In genomic region chr21:34810786-34811185, GRCh38 we compare ENCODE assay signal across 20 cellular contexts.
DNase-seq lines count a peak whose midpoint lies in the region; ATAC-seq and TF ChIP-seq lines count a peak whose summit lies in the region.
"Had no signal": no experiment of that assay in that cellular context is flagged by ENCODE, and none has a peak within 500 bp of the region (broad histone marks: within the 10 kb centered on the region; RNA-seq: fewer than 3 reads in every experiment).

No MANE protein-coding gene starts in this region.

- H3K27ac Mint-ChIP-seq in activated CD8-positive, alpha-beta T cell treated with anti-CD3 and anti-CD28 coated beads for 36 hours = no peak overlapping the region
- H3K27ac Mint-ChIP-seq in activated CD8-positive, alpha-beta T cell treated with anti-CD3 and anti-CD28 coated beads, Interleukin-2, amount 10 ng/mL, durations not matched to agents 7 days and 5 days = no peak overlapping the region
- H3K27ac Mint-ChIP-seq in T-helper 17 cell (peak overlapping the region; percentile 89), immature natural killer cell (peak overlapping the region in 4 of 6 donors; percentile 2 to 85 (median 78))

- no peak for TF ChIP-seq CTCF in activated CD8-positive, alpha-beta T cell treated with anti-CD3 and anti-CD28 coated beads for 36 hours (IDR thresholded peaks at IDR 0.05)
- no peak for TF ChIP-seq CTCF in vagina (IDR thresholded peaks at IDR 0.05)

- H3K4me3 Mint-ChIP-seq in activated CD8-positive, alpha-beta T cell treated with anti-CD3 and anti-CD28 coated beads for 36 hours = no peak overlapping the region
- H3K4me3 Mint-ChIP-seq in activated CD8-positive, alpha-beta T cell treated with anti-CD3 and anti-CD28 coated beads, Interleukin-2, amount 10 ng/mL, durations not matched to agents 7 days and 5 days = no peak overlapping the region
- H3K4me3 Mint-ChIP-seq in T-helper 17 cell = peak overlapping the region; percentile 31
- peak overlapping the region in 3 of 5 donors; percentile 70 to 72 (median 71) for H3K4me3 Mint-ChIP-seq in immature natural killer cell
- H3K4me3 Mint-ChIP-seq: activated naive CD4-positive, alpha-beta T cell treated with anti-CD3 and anti-CD28 coated beads, Interleukin-2, amount 50 U/mL, for 24 hours had no signal

- TF ChIP-seq POLR2A in vagina (IDR thresholded peaks at IDR 0.05) = no peak

- H3K4me1 Mint-ChIP-seq in activated CD8-positive, alpha-beta T cell treated with anti-CD3 and anti-CD28 coated beads for 36 hours (ENCODE audit: low read depth) = peaks cover 80% of the 10 kb centered on the region
- H3K4me1 Mint-ChIP-seq in activated CD8-positive, alpha-beta T cell treated with anti-CD3 and anti-CD28 coated beads, Interleukin-2, amount 10 ng/mL, durations not matched to agents 7 days and 5 days (ENCODE audit: low read depth) = peaks cover 53% of the 10 kb centered on the region
- H3K4me1 Mint-ChIP-seq in T-helper 17 cell (peaks cover 76% of the 10 kb centered on the region), immature natural killer cell (peaks cover 73 to 80% of the 10 kb centered on the region in 2 donors)

- intact Hi-C loops in activated CD8-positive, alpha-beta T cell treated with anti-CD3 and anti-CD28 coated beads for 36 hours (cut with micrococcal nuclease) = no loop called here
- intact Hi-C loops in vagina (cut with DNase I) = loop anchor here (5.0 kb wide), 1 partner anchor 1782 kb away; no protein-coding TSS in a partner anchor

- H3K36me3 Mint-ChIP-seq in activated CD8-positive, alpha-beta T cell treated with anti-CD3 and anti-CD28 coated beads for 36 hours (ENCODE audit: low read depth) = peaks cover 36% of the 10 kb centered on the region
- peaks cover 10% of the 10 kb centered on the region for H3K36me3 Mint-ChIP-seq in activated CD8-positive, alpha-beta T cell treated with anti-CD3 and anti-CD28 coated beads, Interleukin-2, amount 10 ng/mL, durations not matched to agents 7 days and 5 days (ENCODE audit: low read depth)
- H3K36me3 Mint-ChIP-seq in T-helper 17 cell (ENCODE audit: low read depth) = peaks cover 9% of the 10 kb centered on the region
- H3K36me3 Mint-ChIP-seq in immature natural killer cell = peaks cover 13 to 20% (median 13%) of the 10 kb centered on the region in 3 donors

- peaks cover 0 to 4% of the 10 kb centered on the region in 2 donors for H3K36me3 ChIP-seq in vagina
- H3K36me3 ChIP-seq: transverse colon had no signal

- no peaks in the 10 kb centered on the region for H3K9me3 ChIP-seq in T-helper 17 cell (ENCODE audit: control insufficient read depth, low read length, poor library complexity, severe bottlenecking)
- H3K9me3 ChIP-seq in vagina = no peaks in the 10 kb centered on the region
- H3K9me3 ChIP-seq: lower lobe of right lung, neutrophil, psoas muscle, transverse colon had no signal

- no peaks in the 10 kb centered on the region for H3K27me3 Mint-ChIP-seq in activated CD8-positive, alpha-beta T cell treated with anti-CD3 and anti-CD28 coated beads for 36 hours
- peaks cover 9% of the 10 kb centered on the region for H3K27me3 Mint-ChIP-seq in activated CD8-positive, alpha-beta T cell treated with anti-CD3 and anti-CD28 coated beads, Interleukin-2, amount 10 ng/mL, durations not matched to agents 7 days and 5 days (ENCODE audit: low read depth)
- no peaks in the 10 kb centered on the region for H3K27me3 Mint-ChIP-seq in T-helper 17 cell
- H3K27me3 Mint-ChIP-seq in immature natural killer cell (ENCODE audit: low read depth in 3 of 3) = peaks cover 0 to 22% (median 16%) of the 10 kb centered on the region in 3 donors
- H3K27me3 Mint-ChIP-seq: activated naive CD4-positive, alpha-beta T cell treated with anti-CD3 and anti-CD28 coated beads, Interleukin-2, amount 50 U/mL, for 24 hours had no signal

- peaks cover 71% of the 10 kb centered on the region for H3K4me1 ChIP-seq in vagina

- no peak overlapping the region for H3K4me3 ChIP-seq in vagina
- H3K4me3 ChIP-seq: lower lobe of right lung, psoas muscle, transverse colon had no signal

- no peaks in the 10 kb centered on the region for H3K27me3 ChIP-seq in vagina
- H3K27me3 ChIP-seq: neutrophil, transverse colon had no signal

- DNase-seq in activated CD8-positive, alpha-beta T cell treated with anti-CD3 and anti-CD28 coated beads for 36 hours = peak; percentile 19
- no peak for DNase-seq in activated CD8-positive, alpha-beta T cell treated with anti-CD3 and anti-CD28 coated beads, Interleukin-2, amount 10 ng/mL, durations not matched to agents 7 days and 5 days
- DNase-seq in T-helper 17 cell (no peak), immature natural killer cell (no peak), vagina (ENCODE audit: extremely low spot score in 2 of 2) (peak in 1 of 2 donors; percentile 82), NAMALWA (ENCODE audit: low spot score) (no peak), midbrain (lab: John Stamatoyannopoulos, UW) (no peak)
- DNase-seq in activated CD8-positive, alpha-beta memory T cell treated with anti-CD3 and anti-CD28 coated beads, Interleukin-2, amount 50 U/mL, for 48 hours = no peak
- DNase-seq: activated CD4-positive, CD25-positive, alpha-beta regulatory T cell treated with anti-CD3 and anti-CD28 coated beads, Interleukin-2, amount 50 U/mL, for 72 hours; aorta; caudate nucleus; KG1; kidney; lower lobe of right lung; NCI-H1694; NCI-H526 treated with DMSO at 0.1 percent for 48 hours; psoas muscle; transverse colon had no signal

- peak overlapping the region; percentile 87 for H3K27ac ChIP-seq in vagina
- H3K27ac ChIP-seq: lower lobe of right lung, neutrophil, psoas muscle had no signal

- POLR2A ChIA-PET in activated CD8-positive, alpha-beta T cell treated with anti-CD3 and anti-CD28 coated beads for 36 hours (lab: Charles Lee) = interaction anchor here (1.2 to 1.8 kb wide), 4 partner anchors 23 to 77 kb away, joined by 3 to 6 read pairs (median 4); no protein-coding TSS in a partner anchor
- POLR2A ChIA-PET in activated CD8-positive, alpha-beta T cell treated with anti-CD3 and anti-CD28 coated beads, Interleukin-2, amount 10 ng/mL, durations not matched to agents 7 days and 5 days (lab: Charles Lee) = no interaction called here

- no peak for ATAC-seq in activated CD8-positive, alpha-beta T cell treated with anti-CD3 and anti-CD28 coated beads for 36 hours
- ATAC-seq in activated CD8-positive, alpha-beta T cell treated with anti-CD3 and anti-CD28 coated beads, Interleukin-2, amount 10 ng/mL, durations not matched to agents 7 days and 5 days = no peak
- ATAC-seq in T-helper 17 cell = no peak
- ATAC-seq: lower lobe of right lung, psoas muscle had no signal

- CTCF ChIA-PET in activated CD8-positive, alpha-beta T cell treated with anti-CD3 and anti-CD28 coated beads for 36 hours (lab: Charles Lee) = no interaction called here
- CTCF ChIA-PET in activated CD8-positive, alpha-beta T cell treated with anti-CD3 and anti-CD28 coated beads, Interleukin-2, amount 10 ng/mL, durations not matched to agents 7 days and 5 days (lab: Charles Lee) = no interaction called here

- no peaks in the 10 kb centered on the region for H3K9me3 Mint-ChIP-seq in activated CD8-positive, alpha-beta T cell treated with anti-CD3 and anti-CD28 coated beads for 36 hours
- H3K9me3 Mint-ChIP-seq in activated CD8-positive, alpha-beta T cell treated with anti-CD3 and anti-CD28 coated beads, Interleukin-2, amount 10 ng/mL, durations not matched to agents 7 days and 5 days (ENCODE audit: insufficient read depth) = peaks cover 13% of the 10 kb centered on the region
- no peaks in the 10 kb centered on the region for H3K9me3 Mint-ChIP-seq in immature natural killer cell
- H3K9me3 Mint-ChIP-seq: activated naive CD4-positive, alpha-beta T cell treated with anti-CD3 and anti-CD28 coated beads, Interleukin-2, amount 50 U/mL, for 24 hours had no signal

Comparison
In these comparisons a context has a peak if more than half of its experiments do, and no peak if none do; other contexts are left out.
1. H3K27ac Mint-ChIP-seq: peak in T-helper 17 cell (single experiment) and immature natural killer cell (4 of 6); none in activated CD8-positive, alpha-beta T cell treated with anti-CD3 and anti-CD28 coated beads for 36 hours (single experiment) and activated CD8-positive, alpha-beta T cell treated with anti-CD3 and anti-CD28 coated beads, Interleukin-2, amount 10 ng/mL, durations not matched to agents 7 days and 5 days (single experiment).
2. H3K4me3 Mint-ChIP-seq: peak in T-helper 17 cell (single experiment) and immature natural killer cell (3 of 5); none in activated CD8-positive, alpha-beta T cell treated with anti-CD3 and anti-CD28 coated beads for 36 hours (single experiment) and activated CD8-positive, alpha-beta T cell treated with anti-CD3 and anti-CD28 coated beads, Interleukin-2, amount 10 ng/mL, durations not matched to agents 7 days and 5 days (single experiment).